In genomic region chr2:27839022-27839618, GRCh38 we compare ENCODE assay signal across 28 cellular contexts. TPM values are rescaled to one million over a fixed set of nuclear protein-coding genes. Genes with fewer than 3 reads are reported as not detected.
"Had no signal": no experiment of that assay in that cellular context is flagged by ENCODE, and none has a peak within 500 bp of the region (broad histone marks: within the 10 kb centered on the region; RNA-seq: fewer than 3 reads in every experiment).

No MANE protein-coding gene starts in this region.

- FAIRE-seq: endometrium, endothelial cell of umbilical vein had no signal

- H3K9me3 Mint-ChIP-seq: activated CD4-positive, alpha-beta memory T cell treated with anti-CD3 and anti-CD28 coated beads for 36 hours; activated CD4-positive, alpha-beta T cell treated with anti-CD3 and anti-CD28 coated beads, Interleukin-2, amount 10 ng/mL, durations not matched to agents 24 days and 14 days; activated naive CD4-positive, alpha-beta T cell treated with anti-CD3 and anti-CD28 coated beads, Interleukin-2, amount 10 ng/mL, durations not matched to agents 7 days and 5 days; activated naive CD4-positive, alpha-beta T cell treated with anti-CD3 and anti-CD28 coated beads, Interleukin-2, amount 50 U/mL, for 72 hours; activated naive CD8-positive, alpha-beta T cell treated with anti-CD3 and anti-CD28 coated beads, Interleukin-2, amount 10 ng/mL, durations not matched to agents 7 days and 5 days; activated T-cell treated with anti-CD3 and anti-CD28 coated beads, Interleukin-2, amount 50 U/mL, for 24 hours; activated T-cell treated with anti-CD3 and anti-CD28 coated beads, Interleukin-2, amount 50 U/mL, for 72 hours had no signal

- H3K4me1 Mint-ChIP-seq: activated CD4-positive, alpha-beta T cell treated with anti-CD3 and anti-CD28 coated beads for 36 hours; activated CD4-positive, alpha-beta T cell treated with anti-CD3 and anti-CD28 coated beads, Interleukin-2, amount 10 ng/mL, durations not matched to agents 24 days and 14 days; activated CD8-positive, alpha-beta memory T cell treated with anti-CD3 and anti-CD28 coated beads, Interleukin-2, amount 10 ng/mL, durations not matched to agents 7 days and 5 days; activated naive CD4-positive, alpha-beta T cell treated with anti-CD3 and anti-CD28 coated beads, Interleukin-2, amount 10 ng/mL, durations not matched to agents 7 days and 5 days; activated naive CD8-positive, alpha-beta T cell treated with anti-CD3 and anti-CD28 coated beads, Interleukin-2, amount 10 ng/mL, durations not matched to agents 7 days and 5 days had no signal

- DNase-seq: activated CD4-positive, alpha-beta memory T cell treated with anti-CD3 and anti-CD28 coated beads for 36 hours; activated CD4-positive, alpha-beta T cell treated with anti-CD3 and anti-CD28 coated beads for 36 hours; activated CD4-positive, alpha-beta T cell treated with anti-CD3 and anti-CD28 coated beads, Interleukin-2, amount 10 ng/mL, durations not matched to agents 24 days and 14 days; activated CD4-positive, CD25-positive, alpha-beta regulatory T cell; activated CD4-positive, CD25-positive, alpha-beta regulatory T cell treated with anti-CD3 and anti-CD28 coated beads, Interleukin-2, amount 50 U/mL, for 72 hours; activated CD8-positive, alpha-beta memory T cell treated with anti-CD3 and anti-CD28 coated beads, Interleukin-2, amount 10 ng/mL, durations not matched to agents 7 days and 5 days; activated CD8-positive, alpha-beta memory T cell treated with anti-CD3 and anti-CD28 coated beads, Interleukin-2, amount 50 U/mL, for 4 hours; activated CD8-positive, alpha-beta T cell treated with anti-CD3 and anti-CD28 coated beads, Interleukin-2, amount 10 ng/mL, durations not matched to agents 7 days and 5 days; activated gamma-delta T cell; activated naive CD4-positive, alpha-beta T cell; activated naive CD4-positive, alpha-beta T cell treated with anti-CD3 and anti-CD28 coated beads, Interleukin-2, amount 10 ng/mL, durations not matched to agents 7 days and 5 days; activated naive CD8-positive, alpha-beta T cell treated with anti-CD3 and anti-CD28 coated beads, Interleukin-2, amount 10 ng/mL, durations not matched to agents 7 days and 5 days; activated T-cell treated with anti-CD3 and anti-CD28 coated beads for 4 hours; activated T-cell treated with anti-CD3 and anti-CD28 coated beads, Interleukin-2, amount 50 U/mL, for 24 hours; activated T-cell treated with anti-CD3 and anti-CD28 coated beads, Interleukin-2, amount 50 U/mL, for 72 hours; central memory CD4-positive, alpha-beta T cell; cerebellar nuclear complex; colonic mucosa; effector CD8-positive, alpha-beta T cell; esophagus squamous epithelium; foreskin melanocyte; head of caudate nucleus; hippocampal formation had no signal

- H3K36me3 Mint-ChIP-seq: activated naive CD4-positive, alpha-beta T cell treated with anti-CD3 and anti-CD28 coated beads, Interleukin-2, amount 10 ng/mL, durations not matched to agents 7 days and 5 days had no signal

- ATAC-seq: activated CD4-positive, alpha-beta T cell treated with anti-CD3 and anti-CD28 coated beads for 36 hours; activated CD8-positive, alpha-beta memory T cell treated with anti-CD3 and anti-CD28 coated beads, Interleukin-2, amount 10 ng/mL, durations not matched to agents 7 days and 5 days; activated CD8-positive, alpha-beta T cell treated with anti-CD3 and anti-CD28 coated beads, Interleukin-2, amount 10 ng/mL, durations not matched to agents 7 days and 5 days; activated naive CD4-positive, alpha-beta T cell treated with anti-CD3 and anti-CD28 coated beads, Interleukin-2, amount 50 U/mL, for 72 hours; activated T-cell treated with anti-CD3 and anti-CD28 coated beads, Interleukin-2, amount 50 U/mL, for 72 hours had no signal

- H3K27me3 Mint-ChIP-seq: activated CD4-positive, alpha-beta memory T cell treated with anti-CD3 and anti-CD28 coated beads for 36 hours; activated CD4-positive, alpha-beta T cell treated with anti-CD3 and anti-CD28 coated beads for 36 hours; activated CD4-positive, alpha-beta T cell treated with anti-CD3 and anti-CD28 coated beads, Interleukin-2, amount 10 ng/mL, durations not matched to agents 24 days and 14 days; activated CD8-positive, alpha-beta memory T cell treated with anti-CD3 and anti-CD28 coated beads, Interleukin-2, amount 10 ng/mL, durations not matched to agents 7 days and 5 days; activated naive CD8-positive, alpha-beta T cell treated with anti-CD3 and anti-CD28 coated beads, Interleukin-2, amount 10 ng/mL, durations not matched to agents 7 days and 5 days; activated T-cell treated with anti-CD3 and anti-CD28 coated beads, Interleukin-2, amount 50 U/mL, for 24 hours had no signal

- H3K4me3 Mint-ChIP-seq: activated CD4-positive, alpha-beta memory T cell treated with anti-CD3 and anti-CD28 coated beads for 36 hours; activated CD4-positive, alpha-beta T cell treated with anti-CD3 and anti-CD28 coated beads for 36 hours; activated CD4-positive, alpha-beta T cell treated with anti-CD3 and anti-CD28 coated beads, Interleukin-2, amount 10 ng/mL, durations not matched to agents 24 days and 14 days; activated CD8-positive, alpha-beta memory T cell treated with anti-CD3 and anti-CD28 coated beads, Interleukin-2, amount 10 ng/mL, durations not matched to agents 7 days and 5 days; activated CD8-positive, alpha-beta T cell treated with anti-CD3 and anti-CD28 coated beads, Interleukin-2, amount 10 ng/mL, durations not matched to agents 7 days and 5 days; activated naive CD4-positive, alpha-beta T cell treated with anti-CD3 and anti-CD28 coated beads, Interleukin-2, amount 10 ng/mL, durations not matched to agents 7 days and 5 days; activated naive CD8-positive, alpha-beta T cell treated with anti-CD3 and anti-CD28 coated beads, Interleukin-2, amount 10 ng/mL, durations not matched to agents 7 days and 5 days; activated T-cell treated with anti-CD3 and anti-CD28 coated beads, Interleukin-2, amount 50 U/mL, for 24 hours; activated T-cell treated with anti-CD3 and anti-CD28 coated beads, Interleukin-2, amount 50 U/mL, for 72 hours; brain had no signal

- H3K27ac Mint-ChIP-seq: activated CD4-positive, alpha-beta memory T cell treated with anti-CD3 and anti-CD28 coated beads for 36 hours; activated CD4-positive, alpha-beta T cell treated with anti-CD3 and anti-CD28 coated beads for 36 hours; activated CD4-positive, alpha-beta T cell treated with anti-CD3 and anti-CD28 coated beads, Interleukin-2, amount 10 ng/mL, durations not matched to agents 24 days and 14 days; activated CD8-positive, alpha-beta memory T cell treated with anti-CD3 and anti-CD28 coated beads, Interleukin-2, amount 10 ng/mL, durations not matched to agents 7 days and 5 days; activated CD8-positive, alpha-beta T cell treated with anti-CD3 and anti-CD28 coated beads, Interleukin-2, amount 10 ng/mL, durations not matched to agents 7 days and 5 days; activated naive CD4-positive, alpha-beta T cell treated with anti-CD3 and anti-CD28 coated beads, Interleukin-2, amount 10 ng/mL, durations not matched to agents 7 days and 5 days; activated naive CD4-positive, alpha-beta T cell treated with anti-CD3 and anti-CD28 coated beads, Interleukin-2, amount 50 U/mL, for 72 hours; activated naive CD8-positive, alpha-beta T cell treated with anti-CD3 and anti-CD28 coated beads, Interleukin-2, amount 10 ng/mL, durations not matched to agents 7 days and 5 days; activated T-cell treated with anti-CD3 and anti-CD28 coated beads, Interleukin-2, amount 50 U/mL, for 24 hours; activated T-cell treated with anti-CD3 and anti-CD28 coated beads, Interleukin-2, amount 50 U/mL, for 72 hours; brain had no signal

RNA-seq across cellular contexts. Expression of gene RBKS, which starts 51.1 kb away (rescaled TPM):
- total RNA-seq: ascending aorta had no signal
